ENCODE assay signal across 25 cellular contexts in the genomic region with DNA sequence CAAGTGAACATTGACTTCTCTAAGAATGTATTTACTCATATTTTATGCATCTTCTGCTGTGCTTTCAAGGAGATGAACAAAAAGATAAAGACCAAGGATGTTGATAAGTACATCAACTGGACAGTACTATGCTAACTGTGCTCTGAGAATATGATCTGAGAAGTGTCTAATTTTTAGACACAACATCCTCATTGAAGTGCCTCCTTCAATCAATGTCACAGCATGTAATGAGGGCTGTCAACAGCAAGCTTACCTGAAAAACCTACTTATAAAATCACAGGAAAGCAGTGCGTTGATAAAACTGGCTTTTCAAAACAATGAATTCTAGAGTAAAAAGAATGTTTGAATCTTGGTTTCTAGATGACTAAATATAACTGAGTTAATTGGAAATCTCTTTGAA.
"Had no signal": no experiment of that assay in that cellular context is flagged by ENCODE, and none has a peak within 500 bp of the region (broad histone marks: within the 10 kb centered on the region; RNA-seq: fewer than 3 reads in every experiment).

No MANE protein-coding gene starts in this region.

- H3K27me3 ChIP-seq: dorsolateral prefrontal cortex, foreskin keratinocyte, gastroesophageal sphincter, heart left ventricle, left lung, right lobe of liver, transverse colon, upper lobe of right lung, uterus had no signal

- H3K4me3 ChIP-seq: dorsolateral prefrontal cortex, gastroesophageal sphincter, heart left ventricle, left lung, right lobe of liver, transverse colon, upper lobe of right lung, uterus had no signal

- ATAC-seq: esophagus mucosa; foreskin keratinocyte; gastroesophageal sphincter; heart left ventricle; left cardiac atrium; left lung; naive thymus-derived CD4-positive, alpha-beta T cell; right lobe of liver; stimulated activated naive B cell treated with anti-CD40 and anti-IgM and Interleukin-4, amounts not matched to agents 10 μg/mL and 1 μg/mL and 100 μg/mL, for 72 hours; upper lobe of right lung had no signal

- H3K9ac ChIP-seq: parathyroid adenoma had no signal

- H3K4me1 ChIP-seq: foreskin keratinocyte, gastroesophageal sphincter, heart left ventricle, left lung, parathyroid adenoma, right lobe of liver, transverse colon, upper lobe of right lung, uterus had no signal

- H3K79me2 ChIP-seq: parathyroid adenoma had no signal

- DNase-seq: dorsolateral prefrontal cortex; effector CD8-positive, alpha-beta T cell; endodermal cell; foreskin keratinocyte; heart left ventricle; hippocampal formation; left cardiac atrium; left lung; mammary epithelial cell; mesendoderm; midbrain; naive thymus-derived CD4-positive, alpha-beta T cell; occipital lobe; right lobe of liver; small intestine; stimulated activated CD4-positive, alpha-beta T cell treated with anti-CD3 and anti-CD28 coated beads, Interleukin-15, amount 100 ng/mL, for 24 hours; stimulated activated CD4-positive, alpha-beta T cell treated with anti-CD3 and anti-CD28 coated beads, Interleukin-2, amount 100 ng/mL, for 48 hours; stimulated activated naive B cell treated with anti-CD40 and anti-IgM and Interleukin-4, amounts not matched to agents 10 μg/mL and 1 μg/mL and 100 μg/mL, for 72 hours; transverse colon; upper lobe of right lung; uterus had no signal

- H3K36me3 ChIP-seq: gastroesophageal sphincter, heart left ventricle, left lung, right lobe of liver, transverse colon, upper lobe of right lung, uterus had no signal

- H3K9me3 ChIP-seq: gastroesophageal sphincter, heart left ventricle, left lung, right lobe of liver, transverse colon, upper lobe of right lung, uterus had no signal

- H3K27ac ChIP-seq: dorsolateral prefrontal cortex, epithelial cell of prostate, foreskin keratinocyte, gastroesophageal sphincter, heart left ventricle, left lung, parathyroid adenoma, right lobe of liver, transverse colon, upper lobe of right lung, uterus had no signal

- H2AFZ ChIP-seq: parathyroid adenoma had no signal
